Comparison of ENCODE assay signal across 28 cellular contexts in genomic region chr3:184734903-184735630, GRCh38. TPM values are rescaled to one million over a fixed set of nuclear protein-coding genes. Genes with fewer than 3 reads are reported as not detected.
A peak's percentile ranks its signal among the peaks of the same experiment; 100 is the strongest.
DNase-seq lines count a peak whose midpoint lies in the region; ATAC-seq, FAIRE-seq and TF ChIP-seq lines count a peak whose summit lies in the region.
"Had no signal": no experiment of that assay in that cellular context is flagged by ENCODE, and none has a peak within 500 bp of the region (broad histone marks: within the 10 kb centered on the region; RNA-seq: fewer than 3 reads in every experiment).

No MANE protein-coding gene starts in this region.

- H3K4me3 Mint-ChIP-seq in naive thymus-derived CD4-positive, alpha-beta T cell: no peak overlapping the region
- H3K4me3 Mint-ChIP-seq: activated CD4-positive, alpha-beta T cell treated with anti-CD3 and anti-CD28 coated beads, Interleukin-2, amount 10 ng/mL, durations not matched to agents 24 days and 14 days; B cell; CD4-positive, alpha-beta memory T cell; HFFc6; mesothelial cell of epicardium; stimulated activated naive B cell treated with anti-CD40 and anti-IgM and Interleukin-4, amounts not matched to agents 10 μg/mL and 1 μg/mL and 100 μg/mL, for 72 hours had no signal

- peaks cover 0 to 17% (median 10%) of the 10 kb centered on the region in 5 donors for H3K27me3 Mint-ChIP-seq in naive thymus-derived CD4-positive, alpha-beta T cell

- no peak overlapping the region for H4K91ac ChIP-seq in neuronal stem cell (ENCODE audit: low read depth, low read length, poor library complexity)

- H3K4me1 ChIP-seq in breast epithelium (no peaks in the 10 kb centered on the region), mammary epithelial cell (ENCODE audit: insufficient read depth, low read length) (peaks cover 42% of the 10 kb centered on the region), kidney (ENCODE audit: control insufficient read depth in 1 of 2, insufficient read depth in 1 of 2, low read depth in 1 of 2, low read length in 2 of 2) (no peaks in the 10 kb centered on the region), neuronal stem cell (ENCODE audit: control insufficient read depth in 2 of 2, insufficient read depth in 1 of 2, low read depth in 1 of 2, low read length in 2 of 2) (peaks cover 10 to 15% of the 10 kb centered on the region in 2 donors), vagina (peaks cover 18% of the 10 kb centered on the region)
- H3K4me1 ChIP-seq in naive thymus-derived CD4-positive, alpha-beta T cell (ENCODE audit: control insufficient read depth in 2 of 2, insufficient read depth in 2 of 2, low read length in 2 of 2): no peaks in the 10 kb centered on the region
- H3K4me1 ChIP-seq: adrenal gland, SJCRH30 had no signal

- no peak overlapping the region for H3K27ac Mint-ChIP-seq in naive thymus-derived CD4-positive, alpha-beta T cell
- H3K27ac Mint-ChIP-seq: activated CD4-positive, alpha-beta T cell treated with anti-CD3 and anti-CD28 coated beads, Interleukin-2, amount 10 ng/mL, durations not matched to agents 24 days and 14 days; B cell; HFFc6; mesothelial cell of epicardium; stimulated activated naive B cell treated with anti-CD40 and anti-IgM and Interleukin-4, amounts not matched to agents 10 μg/mL and 1 μg/mL and 100 μg/mL, for 72 hours had no signal

- FAIRE-seq in kidney (lab: Jason Lieb, UNC): no peak
- FAIRE-seq: endothelial cell of umbilical vein, frontal cortex, K562 had no signal

- TF ChIP-seq POLR2A in breast epithelium (IDR thresholded peaks at IDR 0.05) (no peak), vagina (IDR thresholded peaks at IDR 0.05) (no peak)

- peaks cover 0 to 4% (median 0%) of the 10 kb centered on the region in 5 donors for H3K36me3 Mint-ChIP-seq in naive thymus-derived CD4-positive, alpha-beta T cell
- H3K36me3 Mint-ChIP-seq: CD4-positive, alpha-beta memory T cell; mesothelial cell of epicardium had no signal

- H3K4ac ChIP-seq in neuronal stem cell (ENCODE audit: low read length): peak overlapping the region; percentile 19

- no peaks in the 10 kb centered on the region for H3K4me1 Mint-ChIP-seq in naive thymus-derived CD4-positive, alpha-beta T cell
- H3K4me1 Mint-ChIP-seq: activated CD4-positive, alpha-beta T cell treated with anti-CD3 and anti-CD28 coated beads, Interleukin-2, amount 10 ng/mL, durations not matched to agents 24 days and 14 days; B cell; CD4-positive, alpha-beta memory T cell; stimulated activated naive B cell treated with anti-CD40 and anti-IgM and Interleukin-4, amounts not matched to agents 10 μg/mL and 1 μg/mL and 100 μg/mL, for 72 hours had no signal

- no peaks in the 10 kb centered on the region for H3K79me2 ChIP-seq in mammary epithelial cell (ENCODE audit: insufficient read depth, low read length)

- H3K23ac ChIP-seq in neuronal stem cell (ENCODE audit: low read depth, low read length, poor library complexity): no peak overlapping the region

- no peak overlapping the region for H4K8ac ChIP-seq in neuronal stem cell (ENCODE audit: low read depth, low read length)

- ATAC-seq in HG03280 (IDR thresholded peaks at IDR 0.05; ENCODE audit: unreplicated experiment) (no peak), HG03469 (IDR thresholded peaks at IDR 0.05; ENCODE audit: unreplicated experiment) (no peak)
- no peak for ATAC-seq in naive thymus-derived CD4-positive, alpha-beta T cell
- ATAC-seq: stimulated activated naive B cell treated with anti-CD40 and anti-IgM and Interleukin-4, amounts not matched to agents 10 μg/mL and 1 μg/mL and 100 μg/mL, for 72 hours had no signal

- BruUV-seq in mammary epithelial cell (replicated peaks; lab: Mats Ljungman, UMichigan): no TSS peak

- H3K9me3 Mint-ChIP-seq in naive thymus-derived CD4-positive, alpha-beta T cell: peaks cover 0 to 2% (median 0%) of the 10 kb centered on the region in 11 donors
- H3K9me3 Mint-ChIP-seq: activated CD4-positive, alpha-beta T cell treated with anti-CD3 and anti-CD28 coated beads, Interleukin-2, amount 10 ng/mL, durations not matched to agents 24 days and 14 days; CD4-positive, alpha-beta memory T cell; HFFc6; mesothelial cell of epicardium; stimulated activated naive B cell treated with anti-CD40 and anti-IgM and Interleukin-4, amounts not matched to agents 10 μg/mL and 1 μg/mL and 100 μg/mL, for 72 hours had no signal

- H3K18ac ChIP-seq in neuronal stem cell (ENCODE audit: low read length): peak overlapping the region; percentile 46

- H3K9ac ChIP-seq in mammary epithelial cell (ENCODE audit: insufficient read depth, low read length): no peak overlapping the region
- no peak overlapping the region for H3K9ac ChIP-seq in kidney (ENCODE audit: low read length in 2 of 2)
- no peak overlapping the region for H3K9ac ChIP-seq in neuronal stem cell (ENCODE audit: low read depth, low read length, poor library complexity)
- H3K9ac ChIP-seq: GM23248 had no signal

- no peak overlapping the region for H2BK5ac ChIP-seq in neuronal stem cell (ENCODE audit: low read length)

- H3K79me1 ChIP-seq in neuronal stem cell (ENCODE audit: low read depth, low read length): no peaks in the 10 kb centered on the region

- H3K14ac ChIP-seq in neuronal stem cell (ENCODE audit: low read length): peak overlapping the region; percentile 10

- H3K4me2 ChIP-seq in mammary epithelial cell (ENCODE audit: insufficient read depth, low read depth, low read length): no peak overlapping the region
- H3K4me2 ChIP-seq in neuronal stem cell (ENCODE audit: insufficient read depth, low read length, poor library complexity, severe bottlenecking): no peak overlapping the region

- no peak overlapping the region for H2AK5ac ChIP-seq in neuronal stem cell (ENCODE audit: low read depth, low read length)

- H3K4me3 ChIP-seq in breast epithelium: no peak overlapping the region
- no peak overlapping the region for H3K4me3 ChIP-seq in mammary epithelial cell (replicated peaks in 1 of 3; ENCODE audit: insufficient read depth in 1 of 3, low read depth in 2 of 3, low read length in 3 of 3)
- H3K4me3 ChIP-seq in kidney (ENCODE audit: low read length in 2 of 2): no peak overlapping the region
- no peak overlapping the region for H3K4me3 ChIP-seq in neuronal stem cell (ENCODE audit: low read length in 2 of 2)
- H3K4me3 ChIP-seq in vagina: no peak overlapping the region
- H3K4me3 ChIP-seq in naive thymus-derived CD4-positive, alpha-beta T cell (ENCODE audit: low read length): no peak overlapping the region
- H3K4me3 ChIP-seq: adrenal gland, dorsolateral prefrontal cortex, GM23248, K562, SJCRH30 had no signal

- intact Hi-C loops in breast epithelium (cut with DNase I; ENCODE audit: low total_unique reads) (no loop called here), mammary epithelial cell (cut with micrococcal nuclease) (no loop called here), kidney (cut with DNase I) (no loop called here), vagina (cut with DNase I) (no loop called here)
- intact Hi-C loops in naive thymus-derived CD4-positive, alpha-beta T cell (cut with micrococcal nuclease): no loop called here

- CTCF ChIA-PET in mammary epithelial cell (lab: Charles Lee; ENCODE audit: low non-redundant PET): no interaction called here
- CTCF ChIA-PET in naive thymus-derived CD4-positive, alpha-beta T cell (lab: Charles Lee): interaction anchor here (0.6 to 1.3 kb wide), 3 partner anchors 10 to 174 kb away, joined by 3 to 4 read pairs (median 3); no protein-coding TSS in a partner anchor

- H3K27ac ChIP-seq in breast epithelium (no peak overlapping the region), mammary epithelial cell (ENCODE audit: insufficient read depth, low read depth, low read length) (no peak overlapping the region), kidney (ENCODE audit: low read depth in 2 of 2, low read length in 2 of 2) (no peak overlapping the region), neuronal stem cell (replicated peaks; ENCODE audit: low read length) (no peak overlapping the region), vagina (no peak overlapping the region)
- H3K27ac ChIP-seq in naive thymus-derived CD4-positive, alpha-beta T cell (ENCODE audit: low read depth, low read length): no peak overlapping the region
- H3K27ac ChIP-seq: adrenal gland, dorsolateral prefrontal cortex, GM23248, SJCRH30, WERI-Rb-1 had no signal

- in situ Hi-C loops in mammary epithelial cell (cut with MboI; ENCODE audit: low sequenced_read_pairs in 2 of 2): loop anchor here in 1 of 2 donors (5.0 kb wide), 1 partner anchor 32 kb away; no protein-coding TSS in a partner anchor

- H2BK15ac ChIP-seq in neuronal stem cell (ENCODE audit: low read length): peak overlapping the region; percentile 39

- 96% methylated on average over 13 of the region's 14 CpGs for WGBS in mammary epithelial cell (ENCODE audit: low coverage, missing lambda C conversion rate)
- no CpG with 5 or more reads among the region's 14 CpGs for WGBS in neuronal stem cell (ENCODE audit: extremely low coverage in 2 of 2, insufficient read length in 2 of 2, insufficient replicate concordance in 1 of 2), 2 donors

- TF ChIP-seq CTCF in breast epithelium (IDR thresholded peaks at IDR 0.05): no peak
- no peak for TF ChIP-seq CTCF in mammary epithelial cell (conservative IDR thresholded peaks at IDR 0.05 in 1 of 2, IDR thresholded peaks at IDR 0.05 in 1 of 2; ENCODE audit: extremely low read depth in 1 of 2, insufficient read depth in 1 of 2, low read depth in 1 of 2, low read length in 2 of 2)
- no peak for TF ChIP-seq CTCF in kidney (IDR thresholded peaks at IDR 0.05; ENCODE audit: borderline replicate concordance, extremely low read depth, insufficient read depth)
- no peak for TF ChIP-seq CTCF in vagina (IDR thresholded peaks at IDR 0.05)

- H2BK120ac ChIP-seq in neuronal stem cell (ENCODE audit: low read depth, low read length): no peak overlapping the region

- no peak overlapping the region for H2BK12ac ChIP-seq in neuronal stem cell (ENCODE audit: low read length)

- DNase-seq in breast epithelium (ENCODE audit: low spot score in 2 of 2): peak; percentile 5 to 9
- DNase-seq in mammary epithelial cell: no peak
- DNase-seq in kidney: peak; percentile 48
- DNase-seq in neuronal stem cell (ENCODE audit: low spot score): no peak
- DNase-seq in vagina (ENCODE audit: extremely low spot score in 2 of 2): peak; percentile 81 to 95
- no peak for DNase-seq in naive thymus-derived CD4-positive, alpha-beta T cell
- DNase-seq: activated CD4-positive, alpha-beta T cell treated with anti-CD3 and anti-CD28 coated beads, Interleukin-2, amount 10 ng/mL, durations not matched to agents 24 days and 14 days; activated naive CD4-positive, alpha-beta T cell treated with Interleukin-2 at 50 U/mL for 16 hours; CD4-positive, alpha-beta memory T cell; GM23248; HFFc6; NCI-H1105; NCI-H187; NCI-H2171; nucleus accumbens; SJCRH30; stimulated activated naive B cell treated with anti-CD40 and anti-IgM and Interleukin-4, amounts not matched to agents 10 μg/mL and 1 μg/mL and 100 μg/mL, for 72 hours; T1000; WERI-Rb-1 had no signal

- dilution Hi-C loops in mammary epithelial cell (cut with HindIII; ENCODE audit: low sequenced_read_pairs): loop anchor here (5.0 kb wide), 2 partner anchors 32 to 78 kb away; no protein-coding TSS in a partner anchor

- H3K9me3 ChIP-seq in breast epithelium (no peaks in the 10 kb centered on the region), mammary epithelial cell (replicated peaks; ENCODE audit: insufficient read depth, low read length) (no peaks in the 10 kb centered on the region), kidney (ENCODE audit: control insufficient read depth in 1 of 2, low read length in 2 of 2) (no peaks in the 10 kb centered on the region), neuronal stem cell (replicated peaks in 1 of 2; ENCODE audit: control insufficient read depth in 2 of 2, insufficient read depth in 1 of 2, low read depth in 1 of 2, low read length in 2 of 2) (no peaks in the 10 kb centered on the region), vagina (no peaks in the 10 kb centered on the region)
- H3K9me3 ChIP-seq in naive thymus-derived CD4-positive, alpha-beta T cell (ENCODE audit: control insufficient read depth in 2 of 3, low read length in 3 of 3): no peaks in the 10 kb centered on the region
- H3K9me3 ChIP-seq: adrenal gland, SJCRH30 had no signal

- POLR2A ChIA-PET in naive thymus-derived CD4-positive, alpha-beta T cell (lab: Charles Lee): no interaction called here

- H3K27me3 ChIP-seq in breast epithelium (no peaks in the 10 kb centered on the region), mammary epithelial cell (ENCODE audit: insufficient read depth, low read length) (no peaks in the 10 kb centered on the region), neuronal stem cell (ENCODE audit: control insufficient read depth in 3 of 3, insufficient read depth in 3 of 3, low read depth in 1 of 3, low read length in 3 of 3) (peaks cover 0 to 8% (median 0%) of the 10 kb centered on the region in 3 experiments), vagina (no peaks in the 10 kb centered on the region)
- H3K27me3 ChIP-seq in naive thymus-derived CD4-positive, alpha-beta T cell (ENCODE audit: control insufficient read depth in 2 of 2, insufficient read depth in 2 of 2, low read length in 2 of 2): no peaks in the 10 kb centered on the region
- H3K27me3 ChIP-seq: adrenal gland, dorsolateral prefrontal cortex, SJCRH30 had no signal

- H3K36me3 ChIP-seq in breast epithelium: no peaks in the 10 kb centered on the region
- no peaks in the 10 kb centered on the region for H3K36me3 ChIP-seq in mammary epithelial cell (ENCODE audit: insufficient read depth, low read length)
- no peaks in the 10 kb centered on the region for H3K36me3 ChIP-seq in kidney (ENCODE audit: control insufficient read depth in 1 of 2, insufficient read depth in 2 of 2, low read length in 2 of 2)
- no peaks in the 10 kb centered on the region for H3K36me3 ChIP-seq in neuronal stem cell (replicated peaks in 1 of 2; ENCODE audit: control insufficient read depth in 2 of 2, insufficient read depth in 2 of 2, low read length in 2 of 2)
- no peaks in the 10 kb centered on the region for H3K36me3 ChIP-seq in vagina
- H3K36me3 ChIP-seq in naive thymus-derived CD4-positive, alpha-beta T cell (ENCODE audit: control insufficient read depth in 2 of 3, insufficient read depth in 3 of 3, low read length in 3 of 3): no peaks in the 10 kb centered on the region
- H3K36me3 ChIP-seq: adrenal gland, SJCRH30, WERI-Rb-1 had no signal

- no peaks in the 10 kb centered on the region for H4K20me1 ChIP-seq in mammary epithelial cell (ENCODE audit: insufficient read depth, low read length)

- no peak overlapping the region for H2AFZ ChIP-seq in mammary epithelial cell (ENCODE audit: low read depth, low read length)
- no peak overlapping the region for H2AFZ ChIP-seq in neuronal stem cell (ENCODE audit: low read length)
- H2AFZ ChIP-seq: GM23248 had no signal

RNA-seq across cellular contexts. Expression of gene MAGEF1, which starts 23.2 kb away (rescaled TPM):
- total RNA-seq in breast epithelium (10 to 100 TPM; 16.5 to 40.4 (median 38.3) TPM), mammary epithelial cell (10 to 100 TPM; 19.0 to 27.8 TPM), kidney (37.9 TPM), vagina (25.5 TPM)
- polyA plus RNA-seq in mammary epithelial cell (14.3 TPM), kidney (ENCODE audit: insufficient read depth, low read depth, low replicate concordance) (50.0 TPM)
- 4.4 TPM for polyA minus RNA-seq in mammary epithelial cell
- polyA plus RNA-seq in neuronal stem cell (2013, experiment 1 of 2): 67.9 TPM
- polyA plus RNA-seq in neuronal stem cell (2013, experiment 2 of 2): 67.5 TPM
- 10 to 100 TPM in 4 of 5 experiments, 1 to 10 TPM in 1; 9.0 to 17.4 (median 13.3) TPM for total RNA-seq in naive thymus-derived CD4-positive, alpha-beta T cell
- polyA plus RNA-seq in naive thymus-derived CD4-positive, alpha-beta T cell: 10 to 100 TPM; 24.8 to 40.0 TPM

Comparison
In these comparisons a context has a peak if more than half of its experiments do, and no peak if none do; other contexts are left out.
1. DNase-seq: peak in breast epithelium (2 of 2), kidney (single experiment) and vagina (2 of 2); none in mammary epithelial cell (single experiment), neuronal stem cell (single experiment) and naive thymus-derived CD4-positive, alpha-beta T cell (0 of 9).